In the genomic region with DNA sequence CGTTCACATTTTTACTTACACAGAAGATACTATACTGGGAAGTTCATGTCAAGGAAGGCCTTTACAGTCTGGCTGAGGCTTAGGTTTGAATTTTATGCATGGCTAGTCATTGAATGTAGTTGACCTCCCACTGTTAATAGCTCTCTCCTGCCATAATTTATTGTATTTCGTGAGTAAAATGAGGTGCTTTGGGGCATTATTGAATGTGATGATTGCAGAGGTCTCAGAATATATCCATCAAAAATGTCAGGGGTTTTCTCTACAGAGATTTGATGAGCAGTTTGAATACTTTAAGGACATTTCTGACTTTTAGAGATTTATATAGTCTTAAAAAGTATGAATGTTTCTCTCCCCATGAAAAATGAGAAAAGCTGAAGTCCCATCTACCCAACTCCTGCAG, we compare ENCODE assay signal across 25 cellular contexts.
DNase-seq lines count a peak whose midpoint lies in the region; ATAC-seq and TF ChIP-seq lines count a peak whose summit lies in the region.
"Had no signal": no experiment of that assay in that cellular context is flagged by ENCODE, and none has a peak within 500 bp of the region (broad histone marks: within the 10 kb centered on the region; RNA-seq: fewer than 3 reads in every experiment).

No MANE protein-coding gene starts in this region.

- H3K36me3 ChIP-seq in neural cell (ENCODE audit: insufficient read depth, low read length): no peaks in the 10 kb centered on the region
- no peaks in the 10 kb centered on the region for H3K36me3 ChIP-seq in neural progenitor cell
- H3K36me3 ChIP-seq: BE2C, BLaER1 had no signal

- TF ChIP-seq EP300 in neural cell (conservative IDR thresholded peaks at IDR 0.05; ENCODE audit: poor library complexity, severe bottlenecking): peak; percentile 87

- H3K4me1 ChIP-seq in neural progenitor cell: no peaks in the 10 kb centered on the region
- H3K4me1 ChIP-seq: BE2C, BLaER1 had no signal

- H3K4me2 ChIP-seq in neural cell (ENCODE audit: low read length): no peak overlapping the region
- H3K4me2 ChIP-seq in neural progenitor cell: no peak overlapping the region
- H3K4me2 ChIP-seq: BLaER1 had no signal

- POLR2A ChIA-PET in HEK293T (lab: Yijun Ruan, JAX): no interaction called here

- H3F3A ChIP-seq in neural cell (ENCODE audit: insufficient read depth, low read length, poor library complexity, severe bottlenecking): no peaks in the 10 kb centered on the region
- no peaks in the 10 kb centered on the region for H3F3A ChIP-seq in neural progenitor cell (ENCODE audit: low read depth)

- H3K27ac ChIP-seq in neural cell (ENCODE audit: low read length): peak overlapping the region; percentile 55
- H3K27ac ChIP-seq in neural progenitor cell: no peak overlapping the region
- H3K27ac ChIP-seq: BLaER1 had no signal

- H3K36me3 Mint-ChIP-seq in neural progenitor cell: no peaks in the 10 kb centered on the region
- H3K36me3 Mint-ChIP-seq: CD14-positive monocyte; CD4-positive, alpha-beta memory T cell; CD4-positive, CD25-positive, alpha-beta regulatory T cell; CD8-positive, alpha-beta memory T cell had no signal

- peaks cover 2% of the 10 kb centered on the region for H3K27me3 Mint-ChIP-seq in neural progenitor cell (ENCODE audit: insufficient read depth, low read depth)
- H3K27me3 Mint-ChIP-seq: CD4-positive, alpha-beta memory T cell; CD4-positive, CD25-positive, alpha-beta regulatory T cell; CD8-positive, alpha-beta memory T cell had no signal

- H3K9me3 Mint-ChIP-seq in neural progenitor cell: peaks cover 2% of the 10 kb centered on the region

- H2AFZ ChIP-seq in neural cell (ENCODE audit: low read depth, low read length): no peak overlapping the region
- no peak overlapping the region for H2AFZ ChIP-seq in neural progenitor cell (replicated peaks)

- ATAC-seq in GM18867 (IDR thresholded peaks at IDR 0.05; ENCODE audit: unreplicated experiment): no peak
- ATAC-seq: GM12878 had no signal

- H3K9me3 ChIP-seq in neural cell (ENCODE audit: low read length) (no peaks in the 10 kb centered on the region), neural progenitor cell (ENCODE audit: low read depth) (no peaks in the 10 kb centered on the region)
- H3K9me3 ChIP-seq: BE2C had no signal

- H3K4me3 ChIP-seq in neural cell (ENCODE audit: low read length) (no peak overlapping the region), neural progenitor cell (no peak overlapping the region)
- H3K4me3 ChIP-seq: BLaER1, GM12878 had no signal

- CTCF ChIA-PET in HEK293T (lab: Yijun Ruan, JAX): no interaction called here

- no peak for TF ChIP-seq RAD21 in neural cell (conservative IDR thresholded peaks at IDR 0.05)

- H3K4me3 Mint-ChIP-seq in neural progenitor cell: no peak overlapping the region
- H3K4me3 Mint-ChIP-seq: CD14-positive monocyte; CD4-positive, alpha-beta memory T cell; CD4-positive, CD25-positive, alpha-beta regulatory T cell; CD8-positive, alpha-beta memory T cell had no signal

- TF ChIP-seq CTCF in neural cell (IDR thresholded peaks at IDR 0.05; ENCODE audit: poor library complexity, severe bottlenecking): no peak
- TF ChIP-seq CTCF in neural progenitor cell (IDR thresholded peaks at IDR 0.05): no peak

- no peak for DNase-seq in HEK293T (ENCODE audit: extremely low spot score)
- peak; percentile 59 for DNase-seq in NCI-H69 (lab: John Stamatoyannopoulos, UW)
- peak; percentile 19 for DNase-seq in retina
- no peak for DNase-seq in RPMI8226
- DNase-seq in neural progenitor cell (ENCODE audit: low spot score): no peak
- DNase-seq: 8988T; ACHN; BE2C; C1 segment of cervical spinal cord; CD4-positive, alpha-beta memory T cell; CD4-positive, CD25-positive, alpha-beta regulatory T cell; CD8-positive, alpha-beta memory T cell; COR-L47; DMS 273 treated with DMSO at 0.1 percent for 48 hours; DMS153; DMS53; DMS79; DND-41; EL; GDM1 had no signal

- H3K9ac ChIP-seq in neural cell (ENCODE audit: low read length): no peak overlapping the region
- H3K9ac ChIP-seq in neural progenitor cell: no peak overlapping the region
- H3K9ac ChIP-seq: BLaER1 had no signal

- no peak overlapping the region for H3K27ac Mint-ChIP-seq in neural progenitor cell
- H3K27ac Mint-ChIP-seq: CD14-positive monocyte; CD4-positive, alpha-beta memory T cell; CD4-positive, CD25-positive, alpha-beta regulatory T cell; CD8-positive, alpha-beta memory T cell had no signal

- H3K9me2 ChIP-seq in neural cell (ENCODE audit: insufficient read depth, low read length): no peaks in the 10 kb centered on the region

- H4K20me1 ChIP-seq in neural cell (ENCODE audit: insufficient read depth) (no peaks in the 10 kb centered on the region), neural progenitor cell (ENCODE audit: low read depth) (no peaks in the 10 kb centered on the region)
- H4K20me1 ChIP-seq: BLaER1 had no signal

- H3K79me2 ChIP-seq in neural cell (replicated peaks; ENCODE audit: insufficient read depth, low read length) (no peaks in the 10 kb centered on the region), neural progenitor cell (ENCODE audit: low read depth) (no peaks in the 10 kb centered on the region)

- peaks cover 3% of the 10 kb centered on the region for H3K4me1 Mint-ChIP-seq in neural progenitor cell
- H3K4me1 Mint-ChIP-seq: CD14-positive monocyte; CD4-positive, alpha-beta memory T cell; CD4-positive, CD25-positive, alpha-beta regulatory T cell; CD8-positive, alpha-beta memory T cell had no signal

- H3K27me3 ChIP-seq in neural cell (ENCODE audit: insufficient read depth, low read depth, low read length) (no peaks in the 10 kb centered on the region), neural progenitor cell (no peaks in the 10 kb centered on the region)
- H3K27me3 ChIP-seq: BE2C, BLaER1 had no signal

TF ChIP-seq in HEK293T, 16 proteins besides CTCF, POLR2A, EP300 and RAD21:
- TF ChIP-seq HDGF (IDR thresholded peaks at IDR 0.05; ENCODE audit: borderline replicate concordance) (no peak), L3MBTL2 (conservative IDR thresholded peaks at IDR 0.05) (no peak), LEF1 (IDR thresholded peaks at IDR 0.05; ENCODE audit: borderline replicate concordance) (no peak), ZNF384 (IDR thresholded peaks at IDR 0.05) (no peak), NFRKB (IDR thresholded peaks at IDR 0.05) (no peak), BHLHE40 (IDR thresholded peaks at IDR 0.05; ENCODE audit: borderline replicate concordance) (no peak), FOXM1 (IDR thresholded peaks at IDR 0.05; ENCODE audit: borderline replicate concordance) (no peak)
- TF ChIP-seq, protein P1, sequence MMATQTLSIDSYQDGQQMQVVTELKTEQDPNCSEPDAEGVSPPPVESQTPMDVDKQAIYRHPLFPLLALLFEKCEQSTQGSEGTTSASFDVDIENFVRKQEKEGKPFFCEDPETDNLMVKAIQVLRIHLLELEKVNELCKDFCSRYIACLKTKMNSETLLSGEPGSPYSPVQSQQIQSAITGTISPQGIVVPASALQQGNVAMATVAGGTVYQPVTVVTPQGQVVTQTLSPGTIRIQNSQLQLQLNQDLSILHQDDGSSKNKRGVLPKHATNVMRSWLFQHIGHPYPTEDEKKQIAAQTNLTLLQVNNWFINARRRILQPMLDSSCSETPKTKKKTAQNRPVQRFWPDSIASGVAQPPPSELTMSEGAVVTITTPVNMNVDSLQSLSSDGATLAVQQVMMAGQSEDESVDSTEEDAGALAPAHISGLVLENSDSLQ (IDR thresholded peaks at IDR 0.05): peak; percentile 78

TF ChIP-seq in neural cell, 6 proteins besides CTCF, POLR2A, EP300 and RAD21:
- no peak for TF ChIP-seq EZH2 (IDR thresholded peaks at IDR 0.05; ENCODE audit: borderline replicate concordance, insufficient read depth, low read length, poor library complexity, severe bottlenecking)
- TF ChIP-seq POLR2AphosphoS5 (IDR thresholded peaks at IDR 0.05): peak; percentile 68
- TF ChIP-seq MXI1 (conservative IDR thresholded peaks at IDR 0.05; ENCODE audit: poor library complexity, severe bottlenecking): no peak
- TF ChIP-seq TAF1 (IDR thresholded peaks at IDR 0.05; ENCODE audit: low read depth): no peak
- TF ChIP-seq, protein P2, sequence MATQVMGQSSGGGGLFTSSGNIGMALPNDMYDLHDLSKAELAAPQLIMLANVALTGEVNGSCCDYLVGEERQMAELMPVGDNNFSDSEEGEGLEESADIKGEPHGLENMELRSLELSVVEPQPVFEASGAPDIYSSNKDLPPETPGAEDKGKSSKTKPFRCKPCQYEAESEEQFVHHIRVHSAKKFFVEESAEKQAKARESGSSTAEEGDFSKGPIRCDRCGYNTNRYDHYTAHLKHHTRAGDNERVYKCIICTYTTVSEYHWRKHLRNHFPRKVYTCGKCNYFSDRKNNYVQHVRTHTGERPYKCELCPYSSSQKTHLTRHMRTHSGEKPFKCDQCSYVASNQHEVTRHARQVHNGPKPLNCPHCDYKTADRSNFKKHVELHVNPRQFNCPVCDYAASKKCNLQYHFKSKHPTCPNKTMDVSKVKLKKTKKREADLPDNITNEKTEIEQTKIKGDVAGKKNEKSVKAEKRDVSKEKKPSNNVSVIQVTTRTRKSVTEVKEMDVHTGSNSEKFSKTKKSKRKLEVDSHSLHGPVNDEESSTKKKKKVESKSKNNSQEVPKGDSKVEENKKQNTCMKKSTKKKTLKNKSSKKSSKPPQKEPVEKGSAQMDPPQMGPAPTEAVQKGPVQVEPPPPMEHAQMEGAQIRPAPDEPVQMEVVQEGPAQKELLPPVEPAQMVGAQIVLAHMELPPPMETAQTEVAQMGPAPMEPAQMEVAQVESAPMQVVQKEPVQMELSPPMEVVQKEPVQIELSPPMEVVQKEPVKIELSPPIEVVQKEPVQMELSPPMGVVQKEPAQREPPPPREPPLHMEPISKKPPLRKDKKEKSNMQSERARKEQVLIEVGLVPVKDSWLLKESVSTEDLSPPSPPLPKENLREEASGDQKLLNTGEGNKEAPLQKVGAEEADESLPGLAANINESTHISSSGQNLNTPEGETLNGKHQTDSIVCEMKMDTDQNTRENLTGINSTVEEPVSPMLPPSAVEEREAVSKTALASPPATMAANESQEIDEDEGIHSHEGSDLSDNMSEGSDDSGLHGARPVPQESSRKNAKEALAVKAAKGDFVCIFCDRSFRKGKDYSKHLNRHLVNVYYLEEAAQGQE (IDR thresholded peaks at IDR 0.05; ENCODE audit: borderline replicate concordance): peak; percentile 7
- no peak for TF ChIP-seq SMC3 (conservative IDR thresholded peaks at IDR 0.05; ENCODE audit: poor library complexity)

Comparison
In these comparisons a context has a peak if more than half of its experiments do, and no peak if none do; other contexts are left out.
1. DNase-seq: peak in NCI-H69 (single experiment) and retina (single experiment); none in HEK293T (single experiment), RPMI8226 (single experiment) and neural progenitor cell (single experiment).